ENCODE assay signal across 9 cellular contexts in genomic region chr5:151675225-151675955, GRCh38. TPM values are rescaled to one million over a fixed set of nuclear protein-coding genes. Genes with fewer than 3 reads are reported as not detected.
DNase-seq lines count a peak whose midpoint lies in the region; ATAC-seq, FAIRE-seq and TF ChIP-seq lines count a peak whose summit lies in the region.
"Had no signal": no experiment of that assay in that cellular context is flagged by ENCODE, and none has a peak within 500 bp of the region (broad histone marks: within the 10 kb centered on the region; RNA-seq: fewer than 3 reads in every experiment).

No MANE protein-coding gene starts in this region.

- TF ChIP-seq CTCF in gastroesophageal sphincter (IDR thresholded peaks at IDR 0.05) (no peak), smooth muscle cell (IDR thresholded peaks at IDR 0.05; ENCODE audit: borderline replicate concordance, insufficient read depth, poor library complexity, severe bottlenecking) (no peak), GM13977 (IDR thresholded peaks at IDR 0.05; ENCODE audit: extremely low read depth, insufficient read depth, missing control alignments) (no peak)

- TF ChIP-seq POLR2A in gastroesophageal sphincter (IDR thresholded peaks at IDR 0.05), result no peak

- H3K4me3 ChIP-seq in gastroesophageal sphincter, result no peak overlapping the region
- no peak overlapping the region for H3K4me3 ChIP-seq in smooth muscle cell

- no peak for TF ChIP-seq EP300 in gastroesophageal sphincter (IDR thresholded peaks at IDR 0.05)

- H3K4me2 ChIP-seq in smooth muscle cell, result peak overlapping the region; percentile 99

- ATAC-seq in GM21447 (IDR thresholded peaks at IDR 0.05; ENCODE audit: unreplicated experiment) (peak; percentile 73), gastroesophageal sphincter (no peak)

- H3K27ac ChIP-seq in gastroesophageal sphincter (peak overlapping the region; percentile 55 to 84 (median 76)), smooth muscle cell (ENCODE audit: low read depth) (peak overlapping the region; percentile 99)

- no peaks in the 10 kb centered on the region for H3K27me3 ChIP-seq in gastroesophageal sphincter
- H3K27me3 ChIP-seq in smooth muscle cell (ENCODE audit: low read depth), result no peaks in the 10 kb centered on the region

- H3K9ac ChIP-seq in smooth muscle cell (ENCODE audit: low read depth), result peak overlapping the region; percentile 65

- CTCF ChIA-PET in HEK293T (lab: Yijun Ruan, JAX), result interaction anchor here (0.6 to 1.6 kb wide), 3 partner anchors 16 to 510 kb away, joined by 3 read pairs; no protein-coding TSS in a partner anchor

- peaks cover 100% of the 10 kb centered on the region for H4K20me1 ChIP-seq in smooth muscle cell (ENCODE audit: low read depth)

- POLR2A ChIA-PET in HEK293T (lab: Yijun Ruan, JAX), result interaction anchor here (0.9 to 1.0 kb wide), 2 partner anchors 9 to 11 kb away, joined by 3 read pairs; partner anchors contain the start of gene SPARC

- peaks cover 0 to 49% of the 10 kb centered on the region in 2 donors for H3K36me3 ChIP-seq in gastroesophageal sphincter
- H3K36me3 ChIP-seq in smooth muscle cell (ENCODE audit: low read depth), result peaks cover 8% of the 10 kb centered on the region

- H3K79me2 ChIP-seq in smooth muscle cell (ENCODE audit: low read depth), result peaks cover 92% of the 10 kb centered on the region

- 38 to 47% methylated on average over 1 of the region's 1 CpG for WGBS in gastroesophageal sphincter (ENCODE audit: low coverage in 1 of 2), 2 donors
- 42% methylated on average over 1 of the region's 1 CpG for WGBS in smooth muscle cell (ENCODE audit: low lambda C conversion rate)

- no peaks in the 10 kb centered on the region for H3K9me3 ChIP-seq in gastroesophageal sphincter
- H3K9me3 ChIP-seq in smooth muscle cell (replicated peaks; ENCODE audit: low read depth), result no peaks in the 10 kb centered on the region

- peaks cover 79% of the 10 kb centered on the region for H3F3A ChIP-seq in smooth muscle cell (ENCODE audit: low read depth)

- peaks cover 16 to 99% (median 87%) of the 10 kb centered on the region in 3 donors for H3K4me1 ChIP-seq in gastroesophageal sphincter
- peaks cover 48% of the 10 kb centered on the region for H3K4me1 ChIP-seq in smooth muscle cell (ENCODE audit: low read depth)

- in situ Hi-C loops in GM13977 (cut with MboI; ENCODE audit: low pct_unique_long_range_greater_than_20kb, low sequenced_read_pairs, unreplicated experiment), result no loop called here

- H2AFZ ChIP-seq in smooth muscle cell (ENCODE audit: low read depth), result no peak overlapping the region

- no peak for FAIRE-seq in RCC 7860 (lab: Jason Lieb, UNC)

- DNase-seq in RCC 7860 (ENCODE audit: low spot score) (peak; percentile 45), smooth muscle cell (lab: John Stamatoyannopoulos, UW; ENCODE audit: unreplicated experiment) (no peak), NCI-H1694 treated with DMSO at 0.1 percent for 48 hours (lab: John Stamatoyannopoulos, UW) (no peak), HPDE6-E6E7 (ENCODE audit: extremely low spot score) (no peak), HEK293T (ENCODE audit: extremely low spot score) (no peak), GM13977 (ENCODE audit: low spot score) (no peak)
- DNase-seq: activated T-cell treated with anti-CD3 and anti-CD28 coated beads, Interleukin-2, amount 50 U/mL, for 24 hours had no signal

TF ChIP-seq in HEK293T, 16 proteins besides CTCF, POLR2A, EP300 and RAD21:
- TF ChIP-seq SP1 (IDR thresholded peaks at IDR 0.05) (no peak), ARNT (IDR thresholded peaks at IDR 0.05) (no peak), ELF4 (IDR thresholded peaks at IDR 0.05) (no peak), ZNF384 (IDR thresholded peaks at IDR 0.05) (no peak), TARDBP (IDR thresholded peaks at IDR 0.05) (no peak), FOXM1 (IDR thresholded peaks at IDR 0.05; ENCODE audit: borderline replicate concordance) (no peak), SUZ12 (IDR thresholded peaks at IDR 0.05) (no peak), NFRKB (IDR thresholded peaks at IDR 0.05) (no peak), L3MBTL2 (conservative IDR thresholded peaks at IDR 0.05) (no peak), FOXA1 (IDR thresholded peaks at IDR 0.05) (no peak), FOXK2 (IDR thresholded peaks at IDR 0.05) (no peak), CTBP1 (IDR thresholded peaks at IDR 0.05; ENCODE audit: borderline replicate concordance) (no peak), BHLHE40 (IDR thresholded peaks at IDR 0.05; ENCODE audit: borderline replicate concordance) (no peak)
- TF ChIP-seq, protein P1, sequence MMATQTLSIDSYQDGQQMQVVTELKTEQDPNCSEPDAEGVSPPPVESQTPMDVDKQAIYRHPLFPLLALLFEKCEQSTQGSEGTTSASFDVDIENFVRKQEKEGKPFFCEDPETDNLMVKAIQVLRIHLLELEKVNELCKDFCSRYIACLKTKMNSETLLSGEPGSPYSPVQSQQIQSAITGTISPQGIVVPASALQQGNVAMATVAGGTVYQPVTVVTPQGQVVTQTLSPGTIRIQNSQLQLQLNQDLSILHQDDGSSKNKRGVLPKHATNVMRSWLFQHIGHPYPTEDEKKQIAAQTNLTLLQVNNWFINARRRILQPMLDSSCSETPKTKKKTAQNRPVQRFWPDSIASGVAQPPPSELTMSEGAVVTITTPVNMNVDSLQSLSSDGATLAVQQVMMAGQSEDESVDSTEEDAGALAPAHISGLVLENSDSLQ (IDR thresholded peaks at IDR 0.05), result no peak

RNA-seq across cellular contexts. Expression of gene SPARC, which starts 11.3 kb away (rescaled TPM):
- total RNA-seq in gastroesophageal sphincter (100 to 1,000 TPM; 194 to 521 (median 352) TPM), smooth muscle cell (7,113 and 8,137 TPM in 2 replicates)
- 13,534 and 19,518 TPM in 2 replicates for polyA plus RNA-seq in smooth muscle cell

Comparison
In these comparisons a context has a peak if more than half of its experiments do, and no peak if none do; other contexts are left out.
1. RNA of gene SPARC, which starts 11.3 kb away (total RNA-seq): 7,113 to 8,137 TPM in smooth muscle cell; 194 to 521 TPM in gastroesophageal sphincter; every median in the first group is over 10 times any median in the second.